23 cellular contexts compared by ENCODE assay signal in genomic region chr7:47407821-47408674, GRCh38.
A peak's percentile ranks its signal among the peaks of the same experiment; 100 is the strongest.
DNase-seq lines count a peak whose midpoint lies in the region; ATAC-seq and TF ChIP-seq lines count a peak whose summit lies in the region.
"Had no signal": no experiment of that assay in that cellular context is flagged by ENCODE, and none has a peak within 500 bp of the region (broad histone marks: within the 10 kb centered on the region; RNA-seq: fewer than 3 reads in every experiment).

No MANE protein-coding gene starts in this region.

- no peak for TF ChIP-seq EP300 in transverse colon (IDR thresholded peaks at IDR 0.05; ENCODE audit: low read depth)

- H3K27me3 Mint-ChIP-seq in endodermal cell (ENCODE audit: insufficient read depth), result no peaks in the 10 kb centered on the region
- H3K27me3 Mint-ChIP-seq: activated naive CD8-positive, alpha-beta T cell treated with anti-CD3 and anti-CD28 coated beads, Interleukin-2, amount 50 U/mL, for 24 hours; memory B cell had no signal

- BruUV-seq in Panc1 (replicated peaks; lab: Mats Ljungman, UMichigan), result no TSS peak

- H3K4me3 Mint-ChIP-seq in endodermal cell, result no peak overlapping the region
- H3K4me3 Mint-ChIP-seq: activated naive CD8-positive, alpha-beta T cell treated with anti-CD3 and anti-CD28 coated beads, Interleukin-2, amount 50 U/mL, for 24 hours; activated T-helper 1 cell treated with anti-CD3 and anti-CD28 coated beads, Interleukin-12 subunit alpha, Interleukin-12 subunit beta, Interleukin-2, Interleukin-4 antibody, amounts not matched to agents 30 ng/mL and 10 ng/mL and 1 ng/mL, durations not matched to agents 14 hours and 24 hours and 36 hours; CD8-positive, alpha-beta T cell; memory B cell; natural killer cell treated with Interleukin-12 subunit alpha and Interleukin-12 subunit beta and Interleukin-15 and Interleukin-18, amount 100 ng/mL, for 72 hours had no signal

- no peaks in the 10 kb centered on the region for H4K20me1 ChIP-seq in GM23248 (ENCODE audit: insufficient read depth)

- no peaks in the 10 kb centered on the region for H3F3A ChIP-seq in GM23248 (ENCODE audit: insufficient read depth)

- H3K36me3 ChIP-seq in Panc1 (ENCODE audit: control insufficient read depth, insufficient read depth, low read length) (peaks cover 61% of the 10 kb centered on the region), endodermal cell (ENCODE audit: control insufficient read depth, insufficient read depth, low read length) (peaks cover 11% of the 10 kb centered on the region), parathyroid adenoma (ENCODE audit: control insufficient read depth, insufficient read depth, low read length) (no peaks in the 10 kb centered on the region), transverse colon (peaks cover 0 to 5% (median 0%) of the 10 kb centered on the region in 4 donors), GM23248 (ENCODE audit: low read depth) (peaks cover 26% of the 10 kb centered on the region)
- H3K36me3 ChIP-seq: prostate gland had no signal

- no peak overlapping the region for H2AFZ ChIP-seq in parathyroid adenoma
- H2AFZ ChIP-seq in GM23248, result no peak overlapping the region

- H3K4me1 ChIP-seq in Panc1 (ENCODE audit: control insufficient read depth, insufficient read depth, low read length) (peaks cover 56% of the 10 kb centered on the region), endodermal cell (ENCODE audit: control insufficient read depth, insufficient read depth, low read length) (no peaks in the 10 kb centered on the region), parathyroid adenoma (peaks cover 43% of the 10 kb centered on the region), transverse colon (peaks cover 29 to 49% (median 35%) of the 10 kb centered on the region in 4 donors), GM23248 (ENCODE audit: insufficient read depth) (peaks cover 8% of the 10 kb centered on the region; the same call in 1 of the 2 replicates)
- H3K4me1 ChIP-seq: prostate gland had no signal

- TF ChIP-seq CTCF in Panc1 (IDR thresholded peaks at IDR 0.05), result no peak
- no peak for TF ChIP-seq CTCF in endodermal cell (conservative IDR thresholded peaks at IDR 0.05)
- no peak for TF ChIP-seq CTCF in parathyroid adenoma (IDR thresholded peaks at IDR 0.05)
- no peak for TF ChIP-seq CTCF in transverse colon (IDR thresholded peaks at IDR 0.05)

- CTCF ChIA-PET in Panc1 (lab: Charles Lee), result no interaction called here

- 96 to 98% methylated on average over 7 to 14 of the region's 14 CpGs for WGBS in endodermal cell (ENCODE audit: insufficient coverage in 1 of 2, insufficient read length in 1 of 2), 2 experiments
- 83% methylated on average over 14 of the region's 14 CpGs; no CpG with 5 or more reads in 1 of the 2 donors for WGBS in transverse colon (ENCODE audit: low coverage in 1 of 2), 2 donors
- WGBS in GM23248 (ENCODE audit: low coverage in 1 of 2, low lambda C conversion rate in 2 of 2, missing lambda C conversion rate in 2 of 2), 2 experiments, result 98 to 99% methylated on average over 13 to 14 of the region's 14 CpGs

- intact Hi-C loops in Panc1 (cut with micrococcal nuclease; ENCODE audit: unreplicated experiment), result no loop called here
- intact Hi-C loops in transverse colon (cut with DNase I; ENCODE audit: low total_unique reads), result no loop called here

- no peaks in the 10 kb centered on the region for H3K9me3 Mint-ChIP-seq in endodermal cell
- H3K9me3 Mint-ChIP-seq: activated naive CD8-positive, alpha-beta T cell treated with anti-CD3 and anti-CD28 coated beads, Interleukin-2, amount 50 U/mL, for 24 hours; activated T-helper 1 cell treated with anti-CD3 and anti-CD28 coated beads, Interleukin-12 subunit alpha, Interleukin-12 subunit beta, Interleukin-2, Interleukin-4 antibody, amounts not matched to agents 30 ng/mL and 10 ng/mL and 1 ng/mL, durations not matched to agents 14 hours and 24 hours and 36 hours; CD8-positive, alpha-beta T cell; memory B cell; natural killer cell treated with Interleukin-12 subunit alpha and Interleukin-12 subunit beta and Interleukin-15 and Interleukin-18, amount 100 ng/mL, for 72 hours had no signal

- POLR2A ChIA-PET in Panc1 (lab: Charles Lee), result no interaction called here

- H3K9ac ChIP-seq in endodermal cell (ENCODE audit: extremely low read depth, low read length, poor library complexity, severe bottlenecking) (no peak overlapping the region), parathyroid adenoma (no peak overlapping the region), GM23248 (no peak overlapping the region)

- H3K4me1 Mint-ChIP-seq in endodermal cell, result no peaks in the 10 kb centered on the region
- H3K4me1 Mint-ChIP-seq: memory B cell had no signal

- no peaks in the 10 kb centered on the region for H3K9me2 ChIP-seq in GM23248 (ENCODE audit: insufficient read depth)

- H3K27ac ChIP-seq in Panc1 (ENCODE audit: low read length) (peak overlapping the region; percentile 31; the same call in 1 of the 2 replicates), endodermal cell (ENCODE audit: low read depth, low read length) (no peak overlapping the region), parathyroid adenoma (peak overlapping the region; percentile 97), transverse colon (peak overlapping the region; percentile 80 to 93 (median 82)), GM23248 (no peak overlapping the region)
- H3K27ac ChIP-seq: prostate gland had no signal

- H3K9me3 ChIP-seq in Panc1 (ENCODE audit: control insufficient read depth, insufficient read depth, low read depth, low read length) (no peaks in the 10 kb centered on the region), endodermal cell (ENCODE audit: control insufficient read depth, low read length) (no peaks in the 10 kb centered on the region), parathyroid adenoma (ENCODE audit: control insufficient read depth, low read length) (no peaks in the 10 kb centered on the region), transverse colon (no peaks in the 10 kb centered on the region), GM23248 (ENCODE audit: low read depth) (no peaks in the 10 kb centered on the region)
- H3K9me3 ChIP-seq: prostate gland had no signal

- H3K4me2 ChIP-seq in parathyroid adenoma (ENCODE audit: low read length) (no peak overlapping the region), GM23248 (ENCODE audit: unreplicated experiment) (no peak overlapping the region)

- ATAC-seq in Panc1, result no peak; the same call in 1 of the 2 replicates
- ATAC-seq: activated CD4-positive, CD25-positive, alpha-beta regulatory T cell treated with anti-CD3 and anti-CD28 coated beads, Interleukin-2, amount 50 U/mL, for 24 hours; activated naive CD8-positive, alpha-beta T cell treated with anti-CD3 and anti-CD28 coated beads, Interleukin-2, amount 50 U/mL, for 24 hours; CD8-positive, alpha-beta T cell had no signal

- no peaks in the 10 kb centered on the region for H3K27me3 ChIP-seq in Panc1 (ENCODE audit: control insufficient read depth, insufficient read depth, low read length)
- no peaks in the 10 kb centered on the region for H3K27me3 ChIP-seq in endodermal cell (ENCODE audit: control insufficient read depth, insufficient read depth, low read length, poor library complexity, severe bottlenecking)
- H3K27me3 ChIP-seq in parathyroid adenoma (ENCODE audit: control insufficient read depth, insufficient read depth, low read length), result no peaks in the 10 kb centered on the region
- no peaks in the 10 kb centered on the region for H3K27me3 ChIP-seq in transverse colon
- H3K27me3 ChIP-seq in GM23248 (replicated peaks; ENCODE audit: insufficient read depth), result no peaks in the 10 kb centered on the region

- H3K27ac Mint-ChIP-seq in endodermal cell, result no peak overlapping the region
- H3K27ac Mint-ChIP-seq: activated naive CD8-positive, alpha-beta T cell treated with anti-CD3 and anti-CD28 coated beads, Interleukin-2, amount 50 U/mL, for 24 hours; activated T-helper 1 cell treated with anti-CD3 and anti-CD28 coated beads, Interleukin-12 subunit alpha, Interleukin-12 subunit beta, Interleukin-2, Interleukin-4 antibody, amounts not matched to agents 30 ng/mL and 10 ng/mL and 1 ng/mL, durations not matched to agents 14 hours and 24 hours and 36 hours; CD8-positive, alpha-beta T cell; natural killer cell treated with Interleukin-12 subunit alpha and Interleukin-12 subunit beta and Interleukin-15 and Interleukin-18, amount 100 ng/mL, for 72 hours had no signal

- no peak overlapping the region for H3K4me3 ChIP-seq in Panc1 (ENCODE audit: low read depth in 2 of 2, low read length in 2 of 2)
- no peak overlapping the region for H3K4me3 ChIP-seq in endodermal cell (ENCODE audit: low read length)
- no peak overlapping the region for H3K4me3 ChIP-seq in parathyroid adenoma (ENCODE audit: low read depth, low read length)
- no peak overlapping the region for H3K4me3 ChIP-seq in transverse colon
- no peak overlapping the region for H3K4me3 ChIP-seq in GM23248
- H3K4me3 ChIP-seq: prostate gland, skin epidermis had no signal

- H3K79me2 ChIP-seq in parathyroid adenoma (no peaks in the 10 kb centered on the region), GM23248 (ENCODE audit: insufficient read depth) (no peaks in the 10 kb centered on the region)

- in situ Hi-C loops in Panc1 (cut with HindIII; ENCODE audit: low pct_unique_long_range_greater_than_20kb, low sequenced_read_pairs) (no loop called here), transverse colon (cut with MboI; ENCODE audit: low pct_ligation_motif_present in 1 of 4, low pct_unique_long_range_greater_than_20kb in 1 of 4, low sequenced_read_pairs in 3 of 4) (no loop called here), GM23248 (cut with MboI) (no loop called here)

- DNase-seq in Panc1 (ENCODE audit: low read depth, low spot score), result no peak
- peak; percentile 25 for DNase-seq in endodermal cell
- DNase-seq in transverse colon, result peak; percentile 47
- no peak for DNase-seq in NCI-H1417 treated with DMSO at 0.1 percent for 48 hours (lab: John Stamatoyannopoulos, UW)
- no peak for DNase-seq in GM23248
- no peak for DNase-seq in hippocampal formation (lab: John Stamatoyannopoulos, UW)
- DNase-seq: activated naive CD8-positive, alpha-beta T cell treated with anti-CD3 and anti-CD28 coated beads, Interleukin-2, amount 50 U/mL, for 24 hours; CD8-positive, alpha-beta T cell; dermis blood vessel endothelial cell; DMS79; foreskin fibroblast; kidney glomerular epithelial cell; NCI-H1417; NCI-H526; stimulated activated CD4-positive, alpha-beta T cell treated with anti-CD3 and anti-CD28 coated beads, Interleukin-4, amount 100 ng/mL, for 24 hours; T-helper 9 cell had no signal

- no peak for TF ChIP-seq POLR2A in transverse colon (IDR thresholded peaks at IDR 0.05)

- peaks cover 31% of the 10 kb centered on the region for H3K36me3 Mint-ChIP-seq in endodermal cell (ENCODE audit: low read depth)
- H3K36me3 Mint-ChIP-seq: CD8-positive, alpha-beta T cell; natural killer cell treated with Interleukin-12 subunit alpha and Interleukin-12 subunit beta and Interleukin-15 and Interleukin-18, amount 100 ng/mL, for 72 hours had no signal

Comparison
In these comparisons a context has a peak if more than half of its experiments do, and no peak if none do; other contexts are left out.
1. DNase-seq: peak in endodermal cell (single experiment) and transverse colon (single experiment); none in Panc1 (single experiment), NCI-H1417 treated with DMSO at 0.1 percent for 48 hours (single experiment), GM23248 (single experiment) and hippocampal formation (0 of 2).
2. H3K27ac ChIP-seq: peak in Panc1 (single experiment), parathyroid adenoma (single experiment) and transverse colon (4 of 4); none in endodermal cell (single experiment) and GM23248 (single experiment).